8 cellular contexts compared by ENCODE assay signal in the genomic region with DNA sequence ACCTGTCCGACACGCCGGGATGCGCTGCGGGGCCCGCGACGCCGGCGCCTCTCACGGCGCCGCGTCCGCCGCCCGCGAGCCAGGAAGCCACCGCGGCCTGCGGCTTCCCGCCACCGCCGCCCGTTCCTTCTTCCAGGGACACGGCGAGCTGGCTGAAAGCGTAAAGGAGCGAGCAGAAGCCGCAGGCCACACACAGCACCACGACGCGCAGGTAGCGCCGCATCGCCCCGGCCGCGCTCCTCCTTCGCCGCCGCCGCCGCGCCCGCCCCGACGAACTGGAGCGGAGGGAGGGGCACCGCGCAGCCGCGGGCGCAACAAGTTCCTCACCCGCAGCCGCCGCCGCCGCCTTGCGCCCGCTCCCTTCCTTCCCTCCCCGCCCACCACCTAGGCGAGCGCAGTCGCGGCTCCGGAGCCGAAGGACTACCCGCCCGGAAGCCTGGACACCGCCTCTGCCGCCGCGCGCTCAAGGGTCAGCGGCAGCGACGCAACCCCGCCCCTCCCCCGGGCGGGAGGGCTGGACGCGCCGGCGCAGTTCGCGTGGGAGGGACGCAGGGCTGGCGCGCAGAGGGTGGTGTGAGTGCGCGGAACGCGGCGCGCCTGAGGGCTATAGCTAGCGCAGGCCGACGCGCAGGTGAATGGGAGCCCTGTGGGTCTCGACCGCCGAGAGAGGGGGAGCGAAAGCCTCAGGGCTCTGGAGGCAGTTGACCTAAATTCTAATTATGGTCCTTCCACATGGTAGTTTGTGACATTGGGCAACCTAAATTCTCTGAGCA. TPM values are rescaled to one million over a fixed set of nuclear protein-coding genes. Genes with fewer than 3 reads are reported as not detected.
DNase-seq lines count a peak whose midpoint lies in the region; ATAC-seq, FAIRE-seq and TF ChIP-seq lines count a peak whose summit lies in the region.

GXYLT1 (minus strand) TSS at position 451 of the 773 bp plus-strand sequence; CDS start at position 223, 228 bp downstream.

- POLR2A ChIA-PET in T-cell (lab: Charles Lee) = interaction anchor here (0.6 to 1.0 kb wide), 2 partner anchors 47 to 49 kb away, joined by 4 read pairs; no protein-coding TSS in a partner anchor

- H3K36me3 Mint-ChIP-seq in T-cell = no peaks in the 10 kb centered on the region
- H3K36me3 Mint-ChIP-seq in progenitor cell of endocrine pancreas (ENCODE audit: insufficient read depth) = no peaks in the 10 kb centered on the region

- H3K27ac ChIP-seq in upper lobe of right lung = peak within 1 kb of the TSS; percentile 83

- H3K4me3 Mint-ChIP-seq in T-cell = peak within 1 kb of the TSS; percentile 83 to 98 (median 95)
- H3K4me3 Mint-ChIP-seq in progenitor cell of endocrine pancreas (ENCODE audit: low read depth) = peak within 1 kb of the TSS; percentile 93

- peak; percentile 95 for ATAC-seq in HG02798 (IDR thresholded peaks at IDR 0.05; ENCODE audit: poor library complexity, unreplicated experiment)
- peak; percentile 87 to 91 (median 89) for ATAC-seq in T-cell (replicated peaks in 1 of 4)
- ATAC-seq in left cardiac atrium = peak; percentile 97 to 99
- peak; percentile 98 for ATAC-seq in upper lobe of right lung

- H3K4me3 ChIP-seq in upper lobe of right lung = peak within 1 kb of the TSS; percentile 66

- H3K9me3 ChIP-seq in upper lobe of right lung = no peaks in the 10 kb centered on the region

- H3K27me3 Mint-ChIP-seq in T-cell = no peaks in the 10 kb centered on the region
- no peaks in the 10 kb centered on the region for H3K27me3 Mint-ChIP-seq in progenitor cell of endocrine pancreas

- CTCF ChIA-PET in T-cell (lab: Charles Lee) = interaction anchor here in 1 of 2 donors (0.8 kb wide), 3 partner anchors 47 to 187 kb away, joined by 3 to 5 read pairs (median 3); no protein-coding TSS in a partner anchor

- peaks cover 17% of the 10 kb centered on the region for H3K4me1 ChIP-seq in upper lobe of right lung

- no peaks in the 10 kb centered on the region for H3K9me3 Mint-ChIP-seq in T-cell
- H3K9me3 Mint-ChIP-seq in progenitor cell of endocrine pancreas (ENCODE audit: low read depth) = no peaks in the 10 kb centered on the region

- FAIRE-seq in GM12892 (lab: Jason Lieb, UNC) = peak; percentile 99

- intact Hi-C loops in left cardiac atrium (cut with DNase I) (loop anchor here (5.0 to 10.0 kb wide), 2 partner anchors 88 to 90 kb away; partner anchors contain the start of gene YAF2 (in 1 of the 2)), upper lobe of right lung (cut with DNase I) (no loop called here)

- H3K27ac Mint-ChIP-seq in T-cell (peak within 1 kb of the TSS; percentile 84 to 92), progenitor cell of endocrine pancreas (peak within 1 kb of the TSS; percentile 97)

- H3K27me3 ChIP-seq in upper lobe of right lung = no peaks in the 10 kb centered on the region

- DNase-seq in GM12892 (ENCODE audit: insufficient read length) (peak; percentile 82), NCI-H1436 (lab: John Stamatoyannopoulos, UW) (peak; percentile 81), T-cell (peak; percentile 46 to 79 (median 64)), amniotic stem cell (lab: John Stamatoyannopoulos, UW) (peak; percentile 71), left cardiac atrium (peak; percentile 95), progenitor cell of endocrine pancreas (ENCODE audit: low spot score, unreplicated experiment) (peak; percentile 88), upper lobe of right lung (peak; percentile 98)

- no peaks in the 10 kb centered on the region for H3K36me3 ChIP-seq in upper lobe of right lung

- H3K4me1 Mint-ChIP-seq in T-cell (peaks cover 43 to 51% (median 49%) of the 10 kb centered on the region in 3 donors), progenitor cell of endocrine pancreas (ENCODE audit: low read depth) (peaks cover 26% of the 10 kb centered on the region)

- TF ChIP-seq CTCF in progenitor cell of endocrine pancreas (IDR thresholded peaks at IDR 0.05; ENCODE audit: unreplicated experiment) = no peak
- TF ChIP-seq CTCF in upper lobe of right lung (IDR thresholded peaks at IDR 0.05) = no peak

- peak; percentile 83 for TF ChIP-seq POLR2A in GM12892 (IDR thresholded peaks at IDR 0.05; ENCODE audit: low read depth, low read length)

RNA-seq across cellular contexts. Expression of gene GXYLT1, which starts in this region (rescaled TPM):
- polyA plus RNA-seq in GM12892 (2012; ENCODE audit: missing spikeins) = 6.0 TPM
- total RNA-seq in T-cell = 1 to 10 TPM; 6.3 to 9.3 (median 7.1) TPM
- 1 to 10 TPM; 6.3 to 6.4 TPM for total RNA-seq in left cardiac atrium
- 23.5 and 23.8 TPM in 2 replicates for total RNA-seq in progenitor cell of endocrine pancreas
- 15.7 TPM for total RNA-seq in upper lobe of right lung

Comparison
In these comparisons a context has a peak if more than half of its experiments do, and no peak if none do; other contexts are left out.
1. Peak in every context shown above with its lines: DNase-seq, ATAC-seq, H3K4me3 ChIP-seq and H3K27ac ChIP-seq.